In genomic region chr12:38316391-38317129, GRCh38 we compare ENCODE assay signal across 8 cellular contexts. TPM values are rescaled to one million over a fixed set of nuclear protein-coding genes. Genes with fewer than 3 reads are reported as not detected.
DNase-seq lines count a peak whose midpoint lies in the region; TF ChIP-seq lines count a peak whose summit lies in the region.

ALG10B (plus strand) TSS chr12:38316774; CDS start chr12:38316894, 120 bp downstream.

- no peaks in the 10 kb centered on the region for H3F3A ChIP-seq in MM.1S (ENCODE audit: insufficient read depth, low read length)

- no peaks in the 10 kb centered on the region for H3K79me2 ChIP-seq in MM.1S (ENCODE audit: low read length)

- peaks cover 22% of the 10 kb centered on the region for H3K4me1 Mint-ChIP-seq in activated naive CD4-positive, alpha-beta T cell treated with anti-CD3 and anti-CD28 coated beads, Interleukin-2, amount 10 ng/mL, durations not matched to agents 7 days and 5 days

- no peaks in the 10 kb centered on the region for H3K27me3 Mint-ChIP-seq in activated naive CD4-positive, alpha-beta T cell treated with anti-CD3 and anti-CD28 coated beads, Interleukin-2, amount 10 ng/mL, durations not matched to agents 7 days and 5 days

- intact Hi-C loops in testis (cut with DNase I; ENCODE audit: low total_unique reads): loop anchor here (10.0 kb wide), 1 partner anchor 172 kb away; no protein-coding TSS in a partner anchor

- H3K9me3 ChIP-seq in MM.1S (replicated peaks; ENCODE audit: insufficient read depth, low read length) (no peaks in the 10 kb centered on the region), testis (no peaks in the 10 kb centered on the region)

- peak within 1 kb of the TSS; percentile 94 for H3K27ac Mint-ChIP-seq in activated naive CD4-positive, alpha-beta T cell treated with anti-CD3 and anti-CD28 coated beads, Interleukin-2, amount 10 ng/mL, durations not matched to agents 7 days and 5 days

- H3K27me3 ChIP-seq in MM.1S (replicated peaks; ENCODE audit: insufficient read depth, low read length) (no peaks in the 10 kb centered on the region), testis (no peaks in the 10 kb centered on the region)

- TF ChIP-seq CTCF in MM.1S (IDR thresholded peaks at IDR 0.05; ENCODE audit: low read length): peak; percentile 60
- peak; percentile 45 to 73 (median 70) for TF ChIP-seq CTCF in testis (IDR thresholded peaks at IDR 0.05)

- H4K20me1 ChIP-seq in MM.1S (ENCODE audit: insufficient read depth, low read length): no peaks in the 10 kb centered on the region

- H3K27ac ChIP-seq in MM.1S (ENCODE audit: low read length) (peak within 1 kb of the TSS; percentile 39; the same call in 1 of the 2 replicates), testis (peak within 1 kb of the TSS; percentile 63 to 87)

- H3K36me3 ChIP-seq in MM.1S (replicated peaks; ENCODE audit: insufficient read depth, low read length): no peaks in the 10 kb centered on the region
- no peaks in the 10 kb centered on the region for H3K36me3 ChIP-seq in testis (ENCODE audit: low read depth, missing control alignments)

- DNase-seq in GM03348 (ENCODE audit: low spot score) (peak; percentile 90), HCEC 1CT (peak; percentile 94), MM.1S (peak; percentile 96), SK-N-DZ (ENCODE audit: low spot score) (peak; percentile 98), germinal center (ENCODE audit: low spot score) (peak; percentile 84), occipital lobe (lab: John Stamatoyannopoulos, UW) (peak; percentile 94), testis (peak; percentile 96)
- peak; percentile 94 for DNase-seq in activated naive CD4-positive, alpha-beta T cell treated with anti-CD3 and anti-CD28 coated beads, Interleukin-2, amount 10 ng/mL, durations not matched to agents 7 days and 5 days

- H3K4me3 Mint-ChIP-seq in activated naive CD4-positive, alpha-beta T cell treated with anti-CD3 and anti-CD28 coated beads, Interleukin-2, amount 10 ng/mL, durations not matched to agents 7 days and 5 days: peak within 1 kb of the TSS; percentile 88

- peak within 1 kb of the TSS; percentile 83 for H3K4me2 ChIP-seq in MM.1S (ENCODE audit: low read depth, low read length)

- H3K9me2 ChIP-seq in MM.1S (replicated peaks; ENCODE audit: insufficient read depth, low read length): no peaks in the 10 kb centered on the region

- H3K36me3 Mint-ChIP-seq in activated naive CD4-positive, alpha-beta T cell treated with anti-CD3 and anti-CD28 coated beads, Interleukin-2, amount 10 ng/mL, durations not matched to agents 7 days and 5 days: peaks cover 7% of the 10 kb centered on the region

- H3K9me3 Mint-ChIP-seq in activated naive CD4-positive, alpha-beta T cell treated with anti-CD3 and anti-CD28 coated beads, Interleukin-2, amount 10 ng/mL, durations not matched to agents 7 days and 5 days: no peaks in the 10 kb centered on the region

- H3K9ac ChIP-seq in MM.1S (ENCODE audit: low read length): peak within 1 kb of the TSS; percentile 79

- H3K4me1 ChIP-seq in MM.1S (ENCODE audit: low read length) (no peaks in the 10 kb centered on the region), testis (peaks cover 5% of the 10 kb centered on the region)

- no peak for TF ChIP-seq POLR2A in testis (IDR thresholded peaks at IDR 0.05)

- H3K4me3 ChIP-seq in MM.1S (ENCODE audit: low read length) (peak within 1 kb of the TSS; percentile 80), testis (peak within 1 kb of the TSS; percentile 62 to 66)

- H2AFZ ChIP-seq in MM.1S (ENCODE audit: low read length): peak within 1 kb of the TSS; percentile 92

- CTCF ChIA-PET in activated naive CD4-positive, alpha-beta T cell treated with anti-CD3 and anti-CD28 coated beads, Interleukin-2, amount 10 ng/mL, durations not matched to agents 7 days and 5 days (lab: Charles Lee): interaction anchor here (0.6 to 1.1 kb wide), 3 partner anchors 170 to 589 kb away, joined by 3 read pairs; partner anchors contain the start of gene CPNE8

- 0 to 2% methylated on average over 37 to 42 of the region's 42 CpGs for WGBS in testis, 2 donors

RNA-seq across cellular contexts. Expression of gene ALG10B, which starts in this region (rescaled TPM):
- polyA plus RNA-seq in SK-N-DZ (2014; cell fraction: cytosol; rRNA removed): 9.9 and 11.2 TPM in 2 replicates
- polyA plus RNA-seq in SK-N-DZ (2014; cell fraction: nucleus; rRNA removed): 6.0 and 8.2 TPM in 2 replicates
- total RNA-seq in occipital lobe (15.0 TPM), testis (1 to 10 TPM; 6.5 to 9.4 TPM)
- polyA plus RNA-seq in testis (ENCODE audit: insufficient read depth, low read depth, low replicate concordance): 7.4 TPM

Comparison
In these comparisons a context has a peak if more than half of its experiments do, and no peak if none do; other contexts are left out.
1. Peak in every context shown above with its lines: DNase-seq, H3K4me3 ChIP-seq and H3K27ac ChIP-seq.